9 cellular contexts compared by ENCODE assay signal in the genomic region with DNA sequence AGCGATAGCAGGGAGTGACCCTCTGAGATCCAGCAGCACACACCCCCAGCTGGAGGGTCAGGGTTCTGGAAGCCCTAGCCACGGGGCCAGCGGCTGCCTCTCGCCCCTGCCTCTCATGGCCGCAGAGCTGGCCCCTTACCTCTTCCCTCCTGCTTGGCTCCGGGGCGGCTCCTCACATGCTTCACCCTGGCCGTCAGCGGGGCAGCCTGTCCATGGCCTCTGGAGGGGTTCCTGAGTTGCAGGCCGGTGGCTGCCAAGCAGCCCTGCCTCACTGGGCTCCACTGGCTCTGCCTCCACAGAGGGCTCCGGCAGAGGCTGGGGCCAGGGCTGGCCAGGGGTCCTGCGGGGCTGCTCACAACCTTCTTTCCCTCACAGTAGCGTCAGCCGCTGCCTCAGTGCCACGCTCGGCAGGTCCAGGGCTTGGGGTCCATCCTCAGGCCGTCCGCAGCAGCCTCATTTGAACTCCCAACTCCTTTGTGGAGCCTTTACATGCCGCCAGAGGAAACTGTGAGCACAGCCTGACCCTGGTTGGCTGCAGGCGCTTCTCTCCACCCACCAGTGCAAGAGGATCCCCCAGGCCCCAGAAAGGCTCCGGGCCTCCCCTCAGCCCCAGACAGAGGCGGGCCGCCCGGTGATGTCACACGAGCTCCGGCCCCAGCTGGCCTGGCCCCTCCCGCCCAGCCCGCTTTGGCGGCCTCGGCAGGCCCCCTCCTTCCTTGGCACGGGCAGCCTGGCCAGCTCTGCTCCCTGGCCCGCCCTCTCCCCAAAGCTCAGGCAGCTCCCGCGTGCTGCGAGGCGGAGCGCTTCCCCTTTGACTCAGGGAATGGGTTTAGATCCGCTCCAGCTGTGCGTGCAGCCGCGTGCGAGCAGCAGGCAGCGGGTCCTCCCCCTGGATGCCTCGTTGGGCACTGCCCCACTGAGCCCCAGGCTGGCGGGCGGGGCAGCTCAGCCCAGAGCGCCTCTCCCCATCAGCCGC. TPM values are rescaled to one million over a fixed set of nuclear protein-coding genes. Genes with fewer than 3 reads are reported as not detected.
A peak's percentile ranks its signal among the peaks of the same experiment; 100 is the strongest.
DNase-seq lines count a peak whose midpoint lies in the region; ATAC-seq and TF ChIP-seq lines count a peak whose summit lies in the region.
"Had no signal": no experiment of that assay in that cellular context is flagged by ENCODE, and none has a peak within 500 bp of the region (broad histone marks: within the 10 kb centered on the region; RNA-seq: fewer than 3 reads in every experiment).

A gene with protein sequence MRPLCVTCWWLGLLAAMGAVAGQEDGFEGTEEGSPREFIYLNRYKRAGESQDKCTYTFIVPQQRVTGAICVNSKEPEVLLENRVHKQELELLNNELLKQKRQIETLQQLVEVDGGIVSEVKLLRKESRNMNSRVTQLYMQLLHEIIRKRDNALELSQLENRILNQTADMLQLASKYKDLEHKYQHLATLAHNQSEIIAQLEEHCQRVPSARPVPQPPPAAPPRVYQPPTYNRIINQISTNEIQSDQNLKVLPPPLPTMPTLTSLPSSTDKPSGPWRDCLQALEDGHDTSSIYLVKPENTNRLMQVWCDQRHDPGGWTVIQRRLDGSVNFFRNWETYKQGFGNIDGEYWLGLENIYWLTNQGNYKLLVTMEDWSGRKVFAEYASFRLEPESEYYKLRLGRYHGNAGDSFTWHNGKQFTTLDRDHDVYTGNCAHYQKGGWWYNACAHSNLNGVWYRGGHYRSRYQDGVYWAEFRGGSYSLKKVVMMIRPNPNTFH (minus strand): TSS at position 460 of the 976 bp plus-strand sequence. CDS start 13,904 bp downstream, outside the sequence.

- H3K36me3 Mint-ChIP-seq in activated T-cell treated with anti-CD3 and anti-CD28 coated beads, Interleukin-2, amount 50 U/mL, for 72 hours (ENCODE audit: insufficient read depth in 2 of 2), result no peaks in the 10 kb centered on the region
- H3K36me3 Mint-ChIP-seq in naive B cell, result peaks cover 0 to 24% of the 10 kb centered on the region in 2 donors

- peak; percentile 73 to 78 for TF ChIP-seq POLR2A in gastroesophageal sphincter (IDR thresholded peaks at IDR 0.05)

- ATAC-seq in activated T-cell treated with anti-CD3 and anti-CD28 coated beads, Interleukin-2, amount 50 U/mL, for 72 hours (replicated peaks in 1 of 2), result peak; percentile 43 to 68
- ATAC-seq in gastroesophageal sphincter (peak; percentile 93), naive B cell (ENCODE audit: low read depth in 2 of 2) (peak; percentile 73 to 75), GM21528 (IDR thresholded peaks at IDR 0.05; ENCODE audit: low FRiP score, unreplicated experiment) (no peak)
- ATAC-seq: A549 had no signal

- H3K27me3 ChIP-seq in MG63 (no peaks in the 10 kb centered on the region), gastroesophageal sphincter (no peaks in the 10 kb centered on the region)

- peak within 1 kb of the TSS in 1 of 2 donors; percentile 52 for H3K4me3 Mint-ChIP-seq in activated T-cell treated with anti-CD3 and anti-CD28 coated beads, Interleukin-2, amount 50 U/mL, for 72 hours
- H3K4me3 Mint-ChIP-seq in naive B cell, result peak within 1 kb of the TSS in 6 of 8 donors; percentile 57 to 65 (median 60)

- peaks cover 6 to 82% (median 27%) of the 10 kb centered on the region in 3 donors for H3K4me1 ChIP-seq in gastroesophageal sphincter

- H3K9me3 ChIP-seq in MG63 (no peaks in the 10 kb centered on the region), gastroesophageal sphincter (no peaks in the 10 kb centered on the region)
- H3K9me3 ChIP-seq: A549 had no signal

- TF ChIP-seq CTCF in gastroesophageal sphincter (IDR thresholded peaks at IDR 0.05), result peak in 1 of 4 experiments; percentile 24

- DNase-seq in NCI-H146 (lab: John Stamatoyannopoulos, UW) (peak; percentile 58), NCI-H146 treated with DMSO at 0.1 percent for 48 hours (lab: John Stamatoyannopoulos, UW; ENCODE audit: unreplicated experiment) (no peak), MG63 (peak; percentile 99), naive B cell (peak; percentile 9), ureter (ENCODE audit: low spot score) (peak; percentile 88)
- peak in 1 of 2 donors; percentile 14 for DNase-seq in activated T-cell treated with anti-CD3 and anti-CD28 coated beads, Interleukin-2, amount 50 U/mL, for 72 hours

- 0% methylated on average over 1 of the region's 48 CpGs; no CpG with 5 or more reads in 1 of the 2 donors for WGBS in gastroesophageal sphincter (ENCODE audit: low coverage in 1 of 2), 2 donors

- H3K4me3 ChIP-seq in MG63, result peak within 1 kb of the TSS; percentile 53
- H3K4me3 ChIP-seq in gastroesophageal sphincter, result peak within 1 kb of the TSS; percentile 50 to 68
- H3K4me3 ChIP-seq: A549 had no signal

- H3K9me3 Mint-ChIP-seq in activated T-cell treated with anti-CD3 and anti-CD28 coated beads, Interleukin-2, amount 50 U/mL, for 72 hours, result no peaks in the 10 kb centered on the region
- no peaks in the 10 kb centered on the region for H3K9me3 Mint-ChIP-seq in naive B cell

- TF ChIP-seq EP300 in gastroesophageal sphincter (IDR thresholded peaks at IDR 0.05), result no peak

- peak within 1 kb of the TSS; percentile 67 to 93 (median 90) for H3K27ac ChIP-seq in gastroesophageal sphincter
- H3K27ac ChIP-seq: A549 had no signal

- no peaks in the 10 kb centered on the region for H3K4me1 Mint-ChIP-seq in activated T-cell treated with anti-CD3 and anti-CD28 coated beads, Interleukin-2, amount 50 U/mL, for 72 hours (ENCODE audit: low read depth)
- peaks cover 23 to 48% (median 35%) of the 10 kb centered on the region in 3 donors for H3K4me1 Mint-ChIP-seq in naive B cell

- H3K27me3 Mint-ChIP-seq in activated T-cell treated with anti-CD3 and anti-CD28 coated beads, Interleukin-2, amount 50 U/mL, for 72 hours (ENCODE audit: low read depth), result peaks cover 87% of the 10 kb centered on the region
- peaks cover 11 to 52% (median 31%) of the 10 kb centered on the region in 3 donors for H3K27me3 Mint-ChIP-seq in naive B cell

- no peak within 1 kb of the TSS for H3K27ac Mint-ChIP-seq in activated T-cell treated with anti-CD3 and anti-CD28 coated beads, Interleukin-2, amount 50 U/mL, for 72 hours
- peak within 1 kb of the TSS in 2 of 6 donors; percentile 28 to 74 for H3K27ac Mint-ChIP-seq in naive B cell

- H3K36me3 ChIP-seq in MG63 (no peaks in the 10 kb centered on the region), gastroesophageal sphincter (no peaks in the 10 kb centered on the region)

RNA-seq across cellular contexts. Expression of the gene that starts here (rescaled TPM):
- total RNA-seq in MG63 (2014; rRNA removed; shearing (Covaris generic); ENCODE audit: low replicate concordance), result 7.1 and 8.1 TPM in 2 replicates
- total RNA-seq in activated T-cell treated with anti-CD3 and anti-CD28 coated beads, Interleukin-2, amount 50 U/mL, for 72 hours, result not detected
- total RNA-seq in gastroesophageal sphincter (10 to 100 TPM; 36.5 to 52.5 (median 50.8) TPM), ureter (22.2 TPM)
- not detected for polyA plus RNA-seq in naive B cell (ENCODE audit: low read depth in 6 of 6)

Comparison
In these comparisons a context has a peak if more than half of its experiments do, and no peak if none do; other contexts are left out.
1. Peak in ATAC-seq in activated T-cell treated with anti-CD3 and anti-CD28 coated beads, Interleukin-2, amount 50 U/mL, for 72 hours; RNA of the gene not detected or under 1 TPM.
2. Peak in DNase-seq and ATAC-seq in naive B cell; RNA of the gene not detected or under 1 TPM.